11 cellular contexts compared by ENCODE assay signal in genomic region chrX:69116077-69116476, GRCh38.
"Had no signal": no experiment of that assay in that cellular context is flagged by ENCODE, and none has a peak within 500 bp of the region (broad histone marks: within the 10 kb centered on the region; RNA-seq: fewer than 3 reads in every experiment).

No MANE protein-coding gene starts in this region.

- H3K27ac ChIP-seq: coronary artery, neural progenitor cell, right atrium auricular region, tibial nerve had no signal

- ATAC-seq: stimulated activated effector memory CD8-positive, alpha-beta T cell treated with anti-CD3 and anti-CD28 coated beads, Interleukin-12 subunit alpha, Interleukin-12 subunit beta, amount 100 ng/mL, for 72 hours had no signal

- H3K4me3 ChIP-seq: coronary artery, neural progenitor cell, right atrium auricular region, skin epidermis, tibial nerve had no signal

- H3K27me3 ChIP-seq: neural progenitor cell, right atrium auricular region had no signal

- H3K9me3 ChIP-seq: right atrium auricular region, tibial nerve had no signal

- H3K36me3 ChIP-seq: neural progenitor cell, right atrium auricular region, tibial nerve had no signal

- H3K4me1 ChIP-seq: neural progenitor cell, right atrium auricular region, tibial nerve had no signal

- DNase-seq: activated CD4-positive, alpha-beta T cell treated with anti-CD3 and anti-CD28 coated beads, Interleukin-2, amount 10 ng/mL, durations not matched to agents 7 days and 5 days; activated CD4-positive, CD25-positive, alpha-beta regulatory T cell; central memory CD4-positive, alpha-beta T cell; effector CD4-positive, alpha-beta T cell; kidney had no signal
